Comparison of ENCODE assay signal across 1 cellular context in genomic region chr2:197894751-197895274, GRCh38.
TF ChIP-seq lines count a peak whose summit lies in the region.

No MANE protein-coding gene starts in this region.

TF ChIP-seq in endothelial cell of umbilical vein, 7 proteins besides CTCF, POLR2A, EP300 and RAD21:
- TF ChIP-seq MYC (IDR thresholded peaks at IDR 0.05; ENCODE audit: low read depth, low read length): no peak
- TF ChIP-seq GATA2 (IDR thresholded peaks at IDR 0.05; ENCODE audit: insufficient read depth, insufficient read length, low read depth, low read length): peak; percentile 18
